19 cellular contexts compared by ENCODE assay signal in genomic region chr6:39886871-39887270, GRCh38. TPM values are rescaled to one million over a fixed set of nuclear protein-coding genes. Genes with fewer than 3 reads are reported as not detected.
A peak's percentile ranks its signal among the peaks of the same experiment; 100 is the strongest.
DNase-seq lines count a peak whose midpoint lies in the region; ATAC-seq lines count a peak whose summit lies in the region.
"Had no signal": no experiment of that assay in that cellular context is flagged by ENCODE, and none has a peak within 500 bp of the region (broad histone marks: within the 10 kb centered on the region; RNA-seq: fewer than 3 reads in every experiment).

No MANE protein-coding gene starts in this region.

- CTCF ChIA-PET in activated CD4-positive, alpha-beta T cell treated with anti-CD3 and anti-CD28 coated beads for 36 hours (lab: Charles Lee), result no interaction called here

- no peaks in the 10 kb centered on the region for H3K36me3 Mint-ChIP-seq in activated T-helper 1 cell treated with anti-CD3 and anti-CD28 coated beads, Interleukin-12 subunit alpha, Interleukin-12 subunit beta, Interleukin-2, Interleukin-4 antibody, amounts not matched to agents 30 ng/mL and 10 ng/mL and 1 ng/mL, durations not matched to agents 14 hours and 24 hours and 36 hours (ENCODE audit: low read depth)
- H3K36me3 Mint-ChIP-seq in activated CD4-positive, alpha-beta T cell treated with anti-CD3 and anti-CD28 coated beads for 36 hours (ENCODE audit: low read depth), result no peaks in the 10 kb centered on the region
- H3K36me3 Mint-ChIP-seq: activated naive CD4-positive, alpha-beta T cell treated with anti-CD3 and anti-CD28 coated beads, Interleukin-2, amount 50 U/mL, for 24 hours; natural killer cell treated with Interleukin-12 subunit alpha and Interleukin-12 subunit beta and Interleukin-15 and Interleukin-18, amount 100 ng/mL, for 72 hours had no signal

- WGBS in mesodermal cell (ENCODE audit: insufficient coverage in 2 of 2), 2 experiments, result 25 to 71% methylated on average over 1 of the region's 2 CpGs

- H3K36me3 ChIP-seq in mesodermal cell (ENCODE audit: control insufficient read depth, insufficient read depth, low read length) (peaks cover 21% of the 10 kb centered on the region), stomach smooth muscle (ENCODE audit: control insufficient read depth in 2 of 2, insufficient read depth in 2 of 2, low read length in 2 of 2) (peaks cover 4 to 15% of the 10 kb centered on the region in 2 donors)

- H3K27ac ChIP-seq in caudate nucleus (ENCODE audit: low read depth, low read length) (peak overlapping the region; percentile 96), mesodermal cell (ENCODE audit: low read depth, low read length, severe bottlenecking) (peak overlapping the region; percentile 99), stomach smooth muscle (ENCODE audit: low read length) (peak overlapping the region; percentile 37)
- H3K27ac ChIP-seq: KMS-11 had no signal

- H3K9me3 Mint-ChIP-seq in activated T-helper 1 cell treated with anti-CD3 and anti-CD28 coated beads, Interleukin-12 subunit alpha, Interleukin-12 subunit beta, Interleukin-2, Interleukin-4 antibody, amounts not matched to agents 30 ng/mL and 10 ng/mL and 1 ng/mL, durations not matched to agents 14 hours and 24 hours and 36 hours, result no peaks in the 10 kb centered on the region
- H3K9me3 Mint-ChIP-seq in activated CD4-positive, alpha-beta T cell treated with anti-CD3 and anti-CD28 coated beads for 36 hours (ENCODE audit: low read depth), result no peaks in the 10 kb centered on the region
- H3K9me3 Mint-ChIP-seq: activated naive CD4-positive, alpha-beta T cell treated with anti-CD3 and anti-CD28 coated beads, Interleukin-2, amount 50 U/mL, for 24 hours; natural killer cell treated with Interleukin-12 subunit alpha and Interleukin-12 subunit beta and Interleukin-15 and Interleukin-18, amount 100 ng/mL, for 72 hours had no signal

- no peaks in the 10 kb centered on the region for H3K4me1 Mint-ChIP-seq in activated T-helper 1 cell treated with anti-CD3 and anti-CD28 coated beads, Interleukin-12 subunit alpha, Interleukin-12 subunit beta, Interleukin-2, Interleukin-4 antibody, amounts not matched to agents 30 ng/mL and 10 ng/mL and 1 ng/mL, durations not matched to agents 14 hours and 24 hours and 36 hours (ENCODE audit: low read depth)
- no peaks in the 10 kb centered on the region for H3K4me1 Mint-ChIP-seq in activated CD4-positive, alpha-beta T cell treated with anti-CD3 and anti-CD28 coated beads for 36 hours
- H3K4me1 Mint-ChIP-seq: activated naive CD4-positive, alpha-beta T cell treated with anti-CD3 and anti-CD28 coated beads, Interleukin-2, amount 50 U/mL, for 24 hours had no signal

- intact Hi-C loops in activated T-helper 1 cell treated with anti-CD3 and anti-CD28 coated beads, Interleukin-12 subunit alpha, Interleukin-12 subunit beta, Interleukin-2, Interleukin-4 antibody, amounts not matched to agents 30 ng/mL and 10 ng/mL and 1 ng/mL, durations not matched to agents 14 hours and 24 hours and 36 hours (cut with micrococcal nuclease), result no loop called here
- intact Hi-C loops in activated CD4-positive, alpha-beta T cell treated with anti-CD3 and anti-CD28 coated beads for 36 hours (cut with DNase I, micrococcal nuclease), result no loop called here

- H3K9me3 ChIP-seq in mesodermal cell (ENCODE audit: control insufficient read depth, low read length) (no peaks in the 10 kb centered on the region), stomach smooth muscle (ENCODE audit: control insufficient read depth in 2 of 2, low read length in 2 of 2) (no peaks in the 10 kb centered on the region)

- peaks cover 6% of the 10 kb centered on the region for H3K27me3 Mint-ChIP-seq in activated T-helper 1 cell treated with anti-CD3 and anti-CD28 coated beads, Interleukin-12 subunit alpha, Interleukin-12 subunit beta, Interleukin-2, Interleukin-4 antibody, amounts not matched to agents 30 ng/mL and 10 ng/mL and 1 ng/mL, durations not matched to agents 14 hours and 24 hours and 36 hours (ENCODE audit: insufficient read depth)
- peaks cover 2% of the 10 kb centered on the region for H3K27me3 Mint-ChIP-seq in activated CD4-positive, alpha-beta T cell treated with anti-CD3 and anti-CD28 coated beads for 36 hours

- no peak for ATAC-seq in activated CD4-positive, alpha-beta T cell treated with anti-CD3 and anti-CD28 coated beads for 36 hours
- ATAC-seq in GM18873 (IDR thresholded peaks at IDR 0.05; ENCODE audit: low FRiP score, unreplicated experiment), result no peak
- ATAC-seq: natural killer cell treated with Interleukin-12 subunit alpha and Interleukin-12 subunit beta and Interleukin-15 and Interleukin-18, amount 100 ng/mL, for 72 hours had no signal

- H3K27me3 ChIP-seq in stomach smooth muscle (ENCODE audit: control insufficient read depth in 1 of 2, insufficient read depth in 2 of 2, low read length in 2 of 2), result no peaks in the 10 kb centered on the region

- H3K4me3 ChIP-seq in mesodermal cell (ENCODE audit: extremely low read depth, insufficient read depth, low read length, poor library complexity, severe bottlenecking), result no peak overlapping the region
- no peak overlapping the region for H3K4me3 ChIP-seq in stomach smooth muscle (ENCODE audit: low read length in 2 of 2)

- POLR2A ChIA-PET in activated CD4-positive, alpha-beta T cell treated with anti-CD3 and anti-CD28 coated beads for 36 hours (lab: Charles Lee), result no interaction called here

- H3K4me1 ChIP-seq in mesodermal cell (ENCODE audit: control insufficient read depth, insufficient read depth, low read length, poor library complexity, severe bottlenecking), result peaks cover 59% of the 10 kb centered on the region
- H3K4me1 ChIP-seq in stomach smooth muscle (ENCODE audit: control insufficient read depth, insufficient read depth, low read length), result peaks cover 29% of the 10 kb centered on the region

- peak; percentile 6 for DNase-seq in ELR (ENCODE audit: low read depth)
- DNase-seq in caudate nucleus (lab: John Stamatoyannopoulos, UW), result no peak
- no peak for DNase-seq in activated T-helper 1 cell treated with anti-CD3 and anti-CD28 coated beads, Interleukin-12 subunit alpha, Interleukin-12 subunit beta, Interleukin-2, Interleukin-4 antibody, amounts not matched to agents 30 ng/mL and 10 ng/mL and 1 ng/mL, durations not matched to agents 14 hours and 24 hours and 36 hours (ENCODE audit: low spot score)
- DNase-seq in activated CD4-positive, alpha-beta T cell treated with anti-CD3 and anti-CD28 coated beads for 36 hours, result no peak
- no peak for DNase-seq in NCI-H2029 (lab: John Stamatoyannopoulos, UW)
- DNase-seq: activated CD4-positive, alpha-beta T cell treated with anti-CD3 and anti-CD28 coated beads for 4 hours; activated CD8-positive, alpha-beta memory T cell treated with anti-CD3 and anti-CD28 coated beads, Interleukin-2, amount 50 U/mL, for 48 hours; effector memory CD4-positive, alpha-beta T cell; NCI-H1105 treated with DMSO at 0.1 percent for 48 hours; NCI-H2171; NCI-H82; retina; stimulated activated CD4-positive, alpha-beta T cell treated with anti-CD3 and anti-CD28 coated beads, Interleukin-2, amount 100 ng/mL, for 48 hours had no signal

- H3K4me3 Mint-ChIP-seq in activated T-helper 1 cell treated with anti-CD3 and anti-CD28 coated beads, Interleukin-12 subunit alpha, Interleukin-12 subunit beta, Interleukin-2, Interleukin-4 antibody, amounts not matched to agents 30 ng/mL and 10 ng/mL and 1 ng/mL, durations not matched to agents 14 hours and 24 hours and 36 hours, result no peak overlapping the region
- H3K4me3 Mint-ChIP-seq in activated CD4-positive, alpha-beta T cell treated with anti-CD3 and anti-CD28 coated beads for 36 hours, result no peak overlapping the region
- H3K4me3 Mint-ChIP-seq: activated naive CD4-positive, alpha-beta T cell treated with anti-CD3 and anti-CD28 coated beads, Interleukin-2, amount 50 U/mL, for 24 hours; natural killer cell treated with Interleukin-12 subunit alpha and Interleukin-12 subunit beta and Interleukin-15 and Interleukin-18, amount 100 ng/mL, for 72 hours had no signal

- H3K27ac Mint-ChIP-seq in activated T-helper 1 cell treated with anti-CD3 and anti-CD28 coated beads, Interleukin-12 subunit alpha, Interleukin-12 subunit beta, Interleukin-2, Interleukin-4 antibody, amounts not matched to agents 30 ng/mL and 10 ng/mL and 1 ng/mL, durations not matched to agents 14 hours and 24 hours and 36 hours, result no peak overlapping the region
- H3K27ac Mint-ChIP-seq in activated CD4-positive, alpha-beta T cell treated with anti-CD3 and anti-CD28 coated beads for 36 hours, result no peak overlapping the region
- H3K27ac Mint-ChIP-seq: activated naive CD4-positive, alpha-beta T cell treated with anti-CD3 and anti-CD28 coated beads, Interleukin-2, amount 50 U/mL, for 24 hours; natural killer cell treated with Interleukin-12 subunit alpha and Interleukin-12 subunit beta and Interleukin-15 and Interleukin-18, amount 100 ng/mL, for 72 hours had no signal

- H3K9ac ChIP-seq in stomach smooth muscle (ENCODE audit: low read length in 2 of 2), result no peak overlapping the region
- H3K9ac ChIP-seq: KMS-11 had no signal

RNA-seq across cellular contexts. Expression of gene MOCS1, which starts 47.4 kb away (rescaled TPM):
- polyA plus RNA-seq in mesodermal cell (2013, experiment 1 of 2), result 12.4 TPM
- polyA plus RNA-seq in mesodermal cell (2013, experiment 2 of 2), result 12.4 TPM
- total RNA-seq in activated T-helper 1 cell treated with anti-CD3 and anti-CD28 coated beads, Interleukin-12 subunit alpha, Interleukin-12 subunit beta, Interleukin-2, Interleukin-4 antibody, amounts not matched to agents 30 ng/mL and 10 ng/mL and 1 ng/mL, durations not matched to agents 14 hours and 24 hours and 36 hours, result 0.31 and 1.2 TPM in 2 replicates
- 1 to 10 TPM; 6.2 to 6.4 TPM for total RNA-seq in activated CD4-positive, alpha-beta T cell treated with anti-CD3 and anti-CD28 coated beads for 36 hours

Comparison
In these comparisons a context has a peak if more than half of its experiments do, and no peak if none do; other contexts are left out.
1. H3K27ac ChIP-seq: peak in every context shown above with its lines; median percentile 99 in mesodermal cell; 96 in caudate nucleus; 37 in stomach smooth muscle.